9 cellular contexts compared by ENCODE assay signal in the genomic region with DNA sequence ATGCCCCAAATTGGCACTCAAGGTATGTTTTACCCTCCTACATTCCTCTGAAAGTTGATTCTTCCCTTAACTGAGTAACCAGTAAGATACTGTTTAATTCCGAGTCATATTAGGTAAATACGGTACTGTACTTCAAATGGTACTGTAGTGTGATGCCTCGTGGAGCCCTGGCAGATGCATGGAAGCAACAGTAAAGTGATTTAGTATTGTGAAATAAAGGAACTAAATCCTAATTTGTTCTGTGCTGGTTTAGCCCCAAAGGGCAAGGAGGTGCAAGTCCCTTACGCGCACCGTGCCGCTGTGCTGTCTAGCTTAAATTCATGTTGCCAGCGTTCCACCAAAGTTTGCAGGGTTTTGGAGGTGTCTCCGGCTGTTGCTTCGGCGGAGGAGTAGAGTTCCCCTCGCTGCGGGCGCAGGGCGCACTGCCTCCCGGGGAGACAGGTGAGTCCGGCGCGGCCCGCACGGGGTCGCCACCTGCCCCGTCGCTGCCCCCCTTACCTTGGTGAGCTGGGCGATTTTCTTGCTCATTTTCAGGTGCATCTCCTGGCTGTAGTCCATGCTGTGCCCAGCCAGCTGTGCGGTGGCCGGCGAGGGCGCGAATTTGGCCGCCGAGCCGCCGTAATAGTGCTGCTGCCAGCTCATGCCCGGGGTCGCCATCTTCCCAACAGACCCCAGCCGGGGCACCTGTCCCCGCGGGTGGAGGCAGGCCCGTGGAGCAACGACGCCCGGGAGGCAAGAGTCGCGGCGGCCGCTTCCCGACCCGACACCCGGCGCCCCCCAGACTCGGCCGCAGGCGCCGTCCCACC. TPM values are rescaled to one million over a fixed set of nuclear protein-coding genes. Genes with fewer than 3 reads are reported as not detected.
DNase-seq lines count a peak whose midpoint lies in the region; ATAC-seq and TF ChIP-seq lines count a peak whose summit lies in the region.
"Had no signal": no experiment of that assay in that cellular context is flagged by ENCODE, and none has a peak within 500 bp of the region (broad histone marks: within the 10 kb centered on the region; RNA-seq: fewer than 3 reads in every experiment).

No MANE protein-coding gene starts in this region.

- DNase-seq in NCI-H2029 treated with DMSO at 0.1 percent for 48 hours (lab: John Stamatoyannopoulos, UW) (peak; percentile 25), mesendoderm (peak; percentile 61), middle frontal gyrus (ENCODE audit: extremely low spot score, low spot score) (no peak)
- DNase-seq in activated CD4-positive, alpha-beta T cell treated with anti-CD3 and anti-CD28 coated beads, Interleukin-2, amount 50 U/mL, for 48 hours: peak; percentile 55 to 61
- peak; percentile 44 for DNase-seq in effector CD4-positive, alpha-beta T cell
- DNase-seq in stimulated activated effector memory CD8-positive, alpha-beta T cell treated with anti-CD3 and anti-CD28 coated beads, Interleukin-12 subunit alpha, Interleukin-12 subunit beta, amount 100 ng/mL, for 72 hours (ENCODE audit: low spot score in 2 of 2): peak; percentile 22 to 75

- H2AK5ac ChIP-seq in mesendoderm (ENCODE audit: low read length): no peak overlapping the region

- H3K27ac ChIP-seq in mesendoderm (ENCODE audit: low read depth, low read length): no peak overlapping the region
- H3K27ac ChIP-seq: epithelial cell of prostate had no signal

- H3K23ac ChIP-seq in mesendoderm (ENCODE audit: low read length): peak overlapping the region; percentile 15

- H3K56ac ChIP-seq in mesendoderm (ENCODE audit: low read length): peak overlapping the region; percentile 84

- ATAC-seq in HG02571 (IDR thresholded peaks at IDR 0.05; ENCODE audit: unreplicated experiment): peak; percentile 36
- ATAC-seq in stimulated activated effector memory CD8-positive, alpha-beta T cell treated with anti-CD3 and anti-CD28 coated beads, Interleukin-12 subunit alpha, Interleukin-12 subunit beta, amount 100 ng/mL, for 72 hours: peak; percentile 51

- no peaks in the 10 kb centered on the region for H3K79me1 ChIP-seq in mesendoderm (ENCODE audit: low read length)

- peak overlapping the region; percentile 29 for H3K27ac Mint-ChIP-seq in stimulated activated effector memory CD8-positive, alpha-beta T cell treated with anti-CD3 and anti-CD28 coated beads, Interleukin-12 subunit alpha, Interleukin-12 subunit beta, amount 100 ng/mL, for 72 hours

- H3K36me3 Mint-ChIP-seq in stimulated activated effector memory CD8-positive, alpha-beta T cell treated with anti-CD3 and anti-CD28 coated beads, Interleukin-12 subunit alpha, Interleukin-12 subunit beta, amount 100 ng/mL, for 72 hours: no peaks in the 10 kb centered on the region

- H3K4me3 ChIP-seq in mesendoderm (ENCODE audit: low read length): peak overlapping the region; percentile 25

- no peaks in the 10 kb centered on the region for H3K36me3 ChIP-seq in mesendoderm (ENCODE audit: control insufficient read depth, insufficient read depth, low read length)

- no peak overlapping the region for H3K4ac ChIP-seq in mesendoderm (ENCODE audit: low read depth, low read length)

- H3K4me1 Mint-ChIP-seq in stimulated activated effector memory CD8-positive, alpha-beta T cell treated with anti-CD3 and anti-CD28 coated beads, Interleukin-12 subunit alpha, Interleukin-12 subunit beta, amount 100 ng/mL, for 72 hours: peaks cover 21% of the 10 kb centered on the region

- peak overlapping the region; percentile 57 for H3K4me3 Mint-ChIP-seq in stimulated activated effector memory CD8-positive, alpha-beta T cell treated with anti-CD3 and anti-CD28 coated beads, Interleukin-12 subunit alpha, Interleukin-12 subunit beta, amount 100 ng/mL, for 72 hours

- WGBS in mesendoderm (ENCODE audit: extremely low coverage, insufficient coverage, low lambda C conversion rate): no CpG with 5 or more reads among the region's 55 CpGs

- H4K8ac ChIP-seq in mesendoderm (ENCODE audit: low read depth, low read length): no peak overlapping the region

- no peak overlapping the region for H2BK5ac ChIP-seq in mesendoderm (ENCODE audit: low read length)

- H3K9me3 Mint-ChIP-seq in stimulated activated effector memory CD8-positive, alpha-beta T cell treated with anti-CD3 and anti-CD28 coated beads, Interleukin-12 subunit alpha, Interleukin-12 subunit beta, amount 100 ng/mL, for 72 hours: no peaks in the 10 kb centered on the region

- no peaks in the 10 kb centered on the region for H3K79me2 ChIP-seq in mesendoderm (ENCODE audit: control insufficient read depth, insufficient read depth, low read length)

- peak overlapping the region; percentile 62 for H3K9ac ChIP-seq in mesendoderm (ENCODE audit: low read length)

- peak overlapping the region; percentile 35 for H3K4me2 ChIP-seq in mesendoderm (ENCODE audit: low read length)

- peaks cover 2% of the 10 kb centered on the region for H3K4me1 ChIP-seq in mesendoderm (ENCODE audit: control insufficient read depth, low read depth, low read length)

- H3K18ac ChIP-seq in mesendoderm (ENCODE audit: low read length): peak overlapping the region; percentile 23

- H4K5ac ChIP-seq in mesendoderm (ENCODE audit: low read length): no peak overlapping the region

- H3K27me3 ChIP-seq in mesendoderm (ENCODE audit: insufficient read depth, low read length, poor library complexity): no peaks in the 10 kb centered on the region

- no peak overlapping the region for H2BK15ac ChIP-seq in mesendoderm (replicated peaks; ENCODE audit: low read depth)

- no peak overlapping the region for H2BK120ac ChIP-seq in mesendoderm (ENCODE audit: low read depth, low read length)

- TF ChIP-seq CTCF in GM12873 (IDR thresholded peaks at IDR 0.05; ENCODE audit: insufficient read depth, low read depth, low read length, missing control alignments): peak; percentile 34

RNA-seq across cellular contexts. Expression of gene FAM184A, which starts 0.6 kb away (rescaled TPM):
- polyA plus RNA-seq in mesendoderm (2013, experiment 1 of 2): 6.2 TPM
- polyA plus RNA-seq in mesendoderm (2013, experiment 2 of 2): 8.5 TPM
